9 cellular contexts compared by ENCODE assay signal in genomic region chr16:29809850-29810698, GRCh38. TPM values are rescaled to one million over a fixed set of nuclear protein-coding genes. Genes with fewer than 3 reads are reported as not detected.
DNase-seq lines count a peak whose midpoint lies in the region; ATAC-seq and TF ChIP-seq lines count a peak whose summit lies in the region.
"Had no signal": no experiment of that assay in that cellular context is flagged by ENCODE, and none has a peak within 500 bp of the region (broad histone marks: within the 10 kb centered on the region; RNA-seq: fewer than 3 reads in every experiment).

No MANE protein-coding gene starts in this region.

- H3K27ac Mint-ChIP-seq in activated T-cell treated with anti-CD3 and anti-CD28 coated beads, Interleukin-2, amount 50 U/mL, for 24 hours = peak overlapping the region; percentile 91

- H2AFZ ChIP-seq in hepatocyte = no peak overlapping the region

- peaks cover 47% of the 10 kb centered on the region for H3K4me1 ChIP-seq in HUES48 (ENCODE audit: control insufficient read depth, insufficient read depth, low read length)
- peaks cover 37% of the 10 kb centered on the region for H3K4me1 ChIP-seq in hepatocyte (ENCODE audit: insufficient read depth)
- peaks cover 77% of the 10 kb centered on the region for H3K4me1 ChIP-seq in stomach smooth muscle (ENCODE audit: control insufficient read depth, insufficient read depth, low read length)

- H3K27ac ChIP-seq in 22Rv1 = peak overlapping the region; percentile 100
- peak overlapping the region; percentile 93 for H3K27ac ChIP-seq in HUES48 (ENCODE audit: low read depth, low read length)
- peak overlapping the region; percentile 93 for H3K27ac ChIP-seq in hepatocyte
- H3K27ac ChIP-seq in stomach smooth muscle (ENCODE audit: low read length) = peak overlapping the region; percentile 92

- H3K36me3 ChIP-seq in HUES48 (ENCODE audit: control insufficient read depth, insufficient read depth, low read length) (peaks cover 24% of the 10 kb centered on the region), hepatocyte (replicated peaks; ENCODE audit: insufficient read depth, low read depth) (no peaks in the 10 kb centered on the region), stomach smooth muscle (ENCODE audit: control insufficient read depth in 2 of 2, insufficient read depth in 2 of 2, low read length in 2 of 2) (no peaks in the 10 kb centered on the region)

- peaks cover 24% of the 10 kb centered on the region for H4K20me1 ChIP-seq in hepatocyte (ENCODE audit: insufficient read depth, poor library complexity, severe bottlenecking)

- WGBS in hepatocyte (ENCODE audit: low lambda C conversion rate, missing lambda C conversion rate) = 67% methylated on average over 20 of the region's 23 CpGs

- H3K4me3 Mint-ChIP-seq in activated T-cell treated with anti-CD3 and anti-CD28 coated beads, Interleukin-2, amount 50 U/mL, for 24 hours = peak overlapping the region; percentile 85

- peaks cover 41% of the 10 kb centered on the region for H3K36me3 Mint-ChIP-seq in activated T-cell treated with anti-CD3 and anti-CD28 coated beads, Interleukin-2, amount 50 U/mL, for 24 hours (ENCODE audit: low read depth)

- ATAC-seq in HG02642 (IDR thresholded peaks at IDR 0.05; ENCODE audit: poor library complexity, unreplicated experiment) (no peak), GM18498 (IDR thresholded peaks at IDR 0.05; ENCODE audit: unreplicated experiment) (no peak)

- TF ChIP-seq CTCF in 22Rv1 (IDR thresholded peaks at IDR 0.05) (no peak), hepatocyte (IDR thresholded peaks at IDR 0.05; ENCODE audit: poor library complexity) (no peak)

- H3K9ac ChIP-seq in HUES48 (ENCODE audit: low read depth, low read length) = no peak overlapping the region
- H3K9ac ChIP-seq in stomach smooth muscle (ENCODE audit: low read length in 2 of 2) = peak overlapping the region; percentile 47 to 58

- H3K9me2 ChIP-seq in hepatocyte (replicated peaks; ENCODE audit: insufficient read depth) = no peaks in the 10 kb centered on the region

- H3K27me3 ChIP-seq in HUES48 (ENCODE audit: control insufficient read depth, insufficient read depth, low read length) = no peaks in the 10 kb centered on the region
- no peaks in the 10 kb centered on the region for H3K27me3 ChIP-seq in hepatocyte
- H3K27me3 ChIP-seq in stomach smooth muscle (ENCODE audit: control insufficient read depth in 1 of 2, insufficient read depth in 2 of 2, low read length in 2 of 2) = no peaks in the 10 kb centered on the region

- H3K27me3 Mint-ChIP-seq in activated T-cell treated with anti-CD3 and anti-CD28 coated beads, Interleukin-2, amount 50 U/mL, for 24 hours = peaks cover 2% of the 10 kb centered on the region

- no peaks in the 10 kb centered on the region for H3K9me3 Mint-ChIP-seq in activated T-cell treated with anti-CD3 and anti-CD28 coated beads, Interleukin-2, amount 50 U/mL, for 24 hours

- H3K4me3 ChIP-seq in HUES48 (ENCODE audit: low read depth, low read length) = peak overlapping the region; percentile 77; the same call in 1 of the 2 replicates
- no peak overlapping the region for H3K4me3 ChIP-seq in hepatocyte
- H3K4me3 ChIP-seq in stomach smooth muscle (ENCODE audit: low read length in 2 of 2) = peak overlapping the region in 1 of 2 donors; percentile 29

- peak; percentile 63 for DNase-seq in activated T-cell treated with anti-CD3 and anti-CD28 coated beads, Interleukin-2, amount 50 U/mL, for 24 hours
- DNase-seq in hepatocyte (ENCODE audit: low spot score) = no peak
- no peak for DNase-seq in islet precursor cell

- peak overlapping the region; percentile 91 for H3K4me2 ChIP-seq in hepatocyte

- H3K79me2 ChIP-seq in hepatocyte = peaks cover 42% of the 10 kb centered on the region

- no peaks in the 10 kb centered on the region for H3K9me3 ChIP-seq in HUES48 (ENCODE audit: control insufficient read depth, insufficient read depth, low read length)
- H3K9me3 ChIP-seq in hepatocyte (ENCODE audit: low read depth) = no peaks in the 10 kb centered on the region
- H3K9me3 ChIP-seq in stomach smooth muscle (ENCODE audit: control insufficient read depth in 2 of 2, low read length in 2 of 2) = no peaks in the 10 kb centered on the region

- H3K4me1 Mint-ChIP-seq in activated T-cell treated with anti-CD3 and anti-CD28 coated beads, Interleukin-2, amount 50 U/mL, for 24 hours (ENCODE audit: low read depth) = peaks cover 57% of the 10 kb centered on the region

RNA-seq across cellular contexts. Expression of gene PRRT2, which starts 1.9 kb away (rescaled TPM):
- total RNA-seq in hepatocyte = 7.0 and 8.0 TPM in 2 replicates
- polyA plus RNA-seq in hepatocyte = 11.1 and 23.9 TPM in 2 replicates
- total RNA-seq: dermis microvascular lymphatic vessel endothelial cell had no signal

RNA-seq across cellular contexts. Expression of gene MAZ, which starts 3.7 kb away (rescaled TPM):
- total RNA-seq in hepatocyte = 123 and 132 TPM in 2 replicates
- 190 and 192 TPM in 2 replicates for polyA plus RNA-seq in hepatocyte

RNA-seq across cellular contexts. Expression of gene PAGR1, which starts 5.9 kb away (rescaled TPM):
- 31.6 and 39.3 TPM in 2 replicates for total RNA-seq in hepatocyte
- polyA plus RNA-seq in hepatocyte = 48.5 and 53.4 TPM in 2 replicates

RNA-seq across cellular contexts. Expression of gene MVP, which starts 10.2 kb away (rescaled TPM):
- 80.0 and 121 TPM in 2 replicates for total RNA-seq in hepatocyte
- polyA plus RNA-seq in hepatocyte = 140 and 146 TPM in 2 replicates

RNA-seq across cellular contexts. Expression of gene KIF22, which starts 19.5 kb away (rescaled TPM):
- 42.6 and 43.3 TPM in 2 replicates for total RNA-seq in hepatocyte
- polyA plus RNA-seq in hepatocyte = 42.5 and 44.5 TPM in 2 replicates
